2 cellular contexts compared by ENCODE assay signal in the genomic region with DNA sequence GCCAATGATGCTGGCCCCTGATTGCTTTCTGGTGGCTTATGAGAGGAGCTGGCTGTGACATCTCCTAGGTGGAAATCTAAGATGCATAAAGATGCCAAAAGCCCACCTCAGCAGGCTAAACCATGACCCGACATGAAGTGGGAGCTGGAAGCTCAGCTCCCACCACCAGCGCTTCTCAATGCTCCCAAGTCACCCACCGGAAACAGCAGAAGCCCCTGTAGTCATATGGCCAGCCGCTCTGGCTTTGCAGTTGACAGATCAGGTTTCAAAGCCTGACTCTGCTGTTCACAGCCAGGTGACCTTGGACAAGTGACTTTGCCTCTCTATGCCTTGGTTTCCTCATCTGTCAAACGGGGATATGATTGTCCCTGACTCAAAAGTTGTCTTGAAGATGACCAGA.
TF ChIP-seq lines count a peak whose summit lies in the region.

No MANE protein-coding gene starts in this region.

TF ChIP-seq in HCT116, 20 proteins besides CTCF, POLR2A, EP300 and RAD21:
- TF ChIP-seq, protein P1, sequence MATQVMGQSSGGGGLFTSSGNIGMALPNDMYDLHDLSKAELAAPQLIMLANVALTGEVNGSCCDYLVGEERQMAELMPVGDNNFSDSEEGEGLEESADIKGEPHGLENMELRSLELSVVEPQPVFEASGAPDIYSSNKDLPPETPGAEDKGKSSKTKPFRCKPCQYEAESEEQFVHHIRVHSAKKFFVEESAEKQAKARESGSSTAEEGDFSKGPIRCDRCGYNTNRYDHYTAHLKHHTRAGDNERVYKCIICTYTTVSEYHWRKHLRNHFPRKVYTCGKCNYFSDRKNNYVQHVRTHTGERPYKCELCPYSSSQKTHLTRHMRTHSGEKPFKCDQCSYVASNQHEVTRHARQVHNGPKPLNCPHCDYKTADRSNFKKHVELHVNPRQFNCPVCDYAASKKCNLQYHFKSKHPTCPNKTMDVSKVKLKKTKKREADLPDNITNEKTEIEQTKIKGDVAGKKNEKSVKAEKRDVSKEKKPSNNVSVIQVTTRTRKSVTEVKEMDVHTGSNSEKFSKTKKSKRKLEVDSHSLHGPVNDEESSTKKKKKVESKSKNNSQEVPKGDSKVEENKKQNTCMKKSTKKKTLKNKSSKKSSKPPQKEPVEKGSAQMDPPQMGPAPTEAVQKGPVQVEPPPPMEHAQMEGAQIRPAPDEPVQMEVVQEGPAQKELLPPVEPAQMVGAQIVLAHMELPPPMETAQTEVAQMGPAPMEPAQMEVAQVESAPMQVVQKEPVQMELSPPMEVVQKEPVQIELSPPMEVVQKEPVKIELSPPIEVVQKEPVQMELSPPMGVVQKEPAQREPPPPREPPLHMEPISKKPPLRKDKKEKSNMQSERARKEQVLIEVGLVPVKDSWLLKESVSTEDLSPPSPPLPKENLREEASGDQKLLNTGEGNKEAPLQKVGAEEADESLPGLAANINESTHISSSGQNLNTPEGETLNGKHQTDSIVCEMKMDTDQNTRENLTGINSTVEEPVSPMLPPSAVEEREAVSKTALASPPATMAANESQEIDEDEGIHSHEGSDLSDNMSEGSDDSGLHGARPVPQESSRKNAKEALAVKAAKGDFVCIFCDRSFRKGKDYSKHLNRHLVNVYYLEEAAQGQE (IDR thresholded peaks at IDR 0.05; ENCODE audit: low read depth) = no peak
- TF ChIP-seq MAX (IDR thresholded peaks at IDR 0.05) = 0 out of 2 replicates have a peak, but pooled peaks have one; percentile 9
TF ChIP-seq in HCT116: peak in this region for 1.

TF ChIP-seq in WTC11, 78 proteins besides CTCF, POLR2A, EP300 and RAD21:
- TF ChIP-seq TEAD1 (CRISPR knock-in tag; IDR thresholded peaks at IDR 0.05) = no peak
- TF ChIP-seq, protein P2, sequence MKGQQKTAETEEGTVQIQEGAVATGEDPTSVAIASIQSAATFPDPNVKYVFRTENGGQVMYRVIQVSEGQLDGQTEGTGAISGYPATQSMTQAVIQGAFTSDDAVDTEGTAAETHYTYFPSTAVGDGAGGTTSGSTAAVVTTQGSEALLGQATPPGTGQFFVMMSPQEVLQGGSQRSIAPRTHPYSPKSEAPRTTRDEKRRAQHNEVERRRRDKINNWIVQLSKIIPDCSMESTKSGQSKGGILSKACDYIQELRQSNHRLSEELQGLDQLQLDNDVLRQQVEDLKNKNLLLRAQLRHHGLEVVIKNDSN (CRISPR knock-in tag; IDR thresholded peaks at IDR 0.05) = no peak
- no peak for TF ChIP-seq HMGXB4 (CRISPR knock-in tag; IDR thresholded peaks at IDR 0.05)
- no peak for TF ChIP-seq MYBL2 (CRISPR knock-in tag; IDR thresholded peaks at IDR 0.05)
- TF ChIP-seq, protein P3, sequence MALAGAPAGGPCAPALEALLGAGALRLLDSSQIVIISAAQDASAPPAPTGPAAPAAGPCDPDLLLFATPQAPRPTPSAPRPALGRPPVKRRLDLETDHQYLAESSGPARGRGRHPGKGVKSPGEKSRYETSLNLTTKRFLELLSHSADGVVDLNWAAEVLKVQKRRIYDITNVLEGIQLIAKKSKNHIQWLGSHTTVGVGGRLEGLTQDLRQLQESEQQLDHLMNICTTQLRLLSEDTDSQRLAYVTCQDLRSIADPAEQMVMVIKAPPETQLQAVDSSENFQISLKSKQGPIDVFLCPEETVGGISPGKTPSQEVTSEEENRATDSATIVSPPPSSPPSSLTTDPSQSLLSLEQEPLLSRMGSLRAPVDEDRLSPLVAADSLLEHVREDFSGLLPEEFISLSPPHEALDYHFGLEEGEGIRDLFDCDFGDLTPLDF (CRISPR knock-in tag; IDR thresholded peaks at IDR 0.05) = no peak
- TF ChIP-seq ZNF232 (CRISPR knock-in tag; IDR thresholded peaks at IDR 0.05) = no peak
- no peak for TF ChIP-seq NR2C2 (CRISPR knock-in tag; IDR thresholded peaks at IDR 0.05)
- TF ChIP-seq MXD4 (CRISPR knock-in tag; IDR thresholded peaks at IDR 0.05; ENCODE audit: borderline replicate concordance) = no peak
